Comparison of ENCODE assay signal across 1 cellular context in genomic region chr17:21163101-21163500, GRCh38.
TF ChIP-seq lines count a peak whose summit lies in the region.

No MANE protein-coding gene starts in this region.

TF ChIP-seq in SK-N-SH treated with all-trans-retinoic acid at 6 μM for 48 hours, 23 proteins besides CTCF, POLR2A, EP300 and RAD21 (continued from another document):
- TF ChIP-seq, protein P1, sequence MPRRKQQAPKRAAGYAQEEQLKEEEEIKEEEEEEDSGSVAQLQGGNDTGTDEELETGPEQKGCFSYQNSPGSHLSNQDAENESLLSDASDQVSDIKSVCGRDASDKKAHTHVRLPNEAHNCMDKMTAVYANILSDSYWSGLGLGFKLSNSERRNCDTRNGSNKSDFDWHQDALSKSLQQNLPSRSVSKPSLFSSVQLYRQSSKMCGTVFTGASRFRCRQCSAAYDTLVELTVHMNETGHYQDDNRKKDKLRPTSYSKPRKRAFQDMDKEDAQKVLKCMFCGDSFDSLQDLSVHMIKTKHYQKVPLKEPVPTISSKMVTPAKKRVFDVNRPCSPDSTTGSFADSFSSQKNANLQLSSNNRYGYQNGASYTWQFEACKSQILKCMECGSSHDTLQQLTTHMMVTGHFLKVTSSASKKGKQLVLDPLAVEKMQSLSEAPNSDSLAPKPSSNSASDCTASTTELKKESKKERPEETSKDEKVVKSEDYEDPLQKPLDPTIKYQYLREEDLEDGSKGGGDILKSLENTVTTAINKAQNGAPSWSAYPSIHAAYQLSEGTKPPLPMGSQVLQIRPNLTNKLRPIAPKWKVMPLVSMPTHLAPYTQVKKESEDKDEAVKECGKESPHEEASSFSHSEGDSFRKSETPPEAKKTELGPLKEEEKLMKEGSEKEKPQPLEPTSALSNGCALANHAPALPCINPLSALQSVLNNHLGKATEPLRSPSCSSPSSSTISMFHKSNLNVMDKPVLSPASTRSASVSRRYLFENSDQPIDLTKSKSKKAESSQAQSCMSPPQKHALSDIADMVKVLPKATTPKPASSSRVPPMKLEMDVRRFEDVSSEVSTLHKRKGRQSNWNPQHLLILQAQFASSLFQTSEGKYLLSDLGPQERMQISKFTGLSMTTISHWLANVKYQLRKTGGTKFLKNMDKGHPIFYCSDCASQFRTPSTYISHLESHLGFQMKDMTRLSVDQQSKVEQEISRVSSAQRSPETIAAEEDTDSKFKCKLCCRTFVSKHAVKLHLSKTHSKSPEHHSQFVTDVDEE (CRISPR knock-in tag; IDR thresholded peaks at IDR 0.05) = no peak
- no peak for TF ChIP-seq CREB5 (CRISPR knock-in tag; IDR thresholded peaks at IDR 0.05; ENCODE audit: low read depth)
- no peak for TF ChIP-seq TCF4 (CRISPR knock-in tag; IDR thresholded peaks at IDR 0.05; ENCODE audit: borderline replicate concordance)
- no peak for TF ChIP-seq ARNTL (CRISPR knock-in tag; IDR thresholded peaks at IDR 0.05; ENCODE audit: borderline replicate concordance, low read depth)
TF ChIP-seq in SK-N-SH treated with all-trans-retinoic acid at 6 μM for 48 hours: peak in this region for 0.
